In the genomic region with DNA sequence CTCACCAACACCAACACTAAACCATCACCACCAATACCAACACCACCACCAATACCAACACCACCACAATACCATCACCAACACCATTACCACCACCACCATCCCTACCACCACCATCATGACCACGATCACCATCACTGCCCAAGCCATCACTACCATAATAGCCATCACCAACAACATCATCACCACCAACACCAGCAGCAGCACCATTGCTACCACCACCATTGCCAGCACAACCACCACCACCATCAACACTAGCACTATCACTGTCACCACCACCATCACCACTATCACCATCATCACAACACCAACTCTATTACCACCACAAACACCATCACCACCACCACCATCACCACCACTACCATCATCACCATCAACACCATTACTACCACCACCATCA, we compare ENCODE assay signal across 20 cellular contexts. TPM values are rescaled to one million over a fixed set of nuclear protein-coding genes. Genes with fewer than 3 reads are reported as not detected.
DNase-seq lines count a peak whose midpoint lies in the region; ATAC-seq and TF ChIP-seq lines count a peak whose summit lies in the region.
"Had no signal": no experiment of that assay in that cellular context is flagged by ENCODE, and none has a peak within 500 bp of the region (broad histone marks: within the 10 kb centered on the region; RNA-seq: fewer than 3 reads in every experiment).

No MANE protein-coding gene starts in this region.

- H3K4me3 Mint-ChIP-seq in activated CD8-positive, alpha-beta memory T cell treated with anti-CD3 and anti-CD28 coated beads, Interleukin-2, amount 10 ng/mL, durations not matched to agents 7 days and 5 days = no peak overlapping the region
- H3K4me3 Mint-ChIP-seq in activated T-helper 1 cell treated with anti-CD3 and anti-CD28 coated beads, Interleukin-12 subunit alpha, Interleukin-12 subunit beta, Interleukin-2, Interleukin-4 antibody, amounts not matched to agents 30 ng/mL and 10 ng/mL and 1 ng/mL, durations not matched to agents 14 hours and 24 hours and 36 hours = no peak overlapping the region
- H3K4me3 Mint-ChIP-seq in endothelial cell (ENCODE audit: unreplicated experiment) = no peak overlapping the region
- no peak overlapping the region for H3K4me3 Mint-ChIP-seq in CD8-positive, alpha-beta memory T cell
- H3K4me3 Mint-ChIP-seq: CD8-positive, alpha-beta T cell had no signal

- ATAC-seq in activated CD8-positive, alpha-beta memory T cell treated with anti-CD3 and anti-CD28 coated beads, Interleukin-2, amount 10 ng/mL, durations not matched to agents 7 days and 5 days = no peak
- ATAC-seq: CD8-positive, alpha-beta T cell; PC-3 had no signal

- H3K4me1 ChIP-seq in spleen (peaks cover 5 to 46% (median 29%) of the 10 kb centered on the region in 6 donors), suprapubic skin (peaks cover 38% of the 10 kb centered on the region)
- peaks cover 10% of the 10 kb centered on the region for H3K4me1 ChIP-seq in CD8-positive, alpha-beta memory T cell (ENCODE audit: insufficient read depth, low read length)

- no peaks in the 10 kb centered on the region for H3K9me3 ChIP-seq in spleen
- H3K9me3 ChIP-seq in CD8-positive, alpha-beta memory T cell (ENCODE audit: low read length) = no peaks in the 10 kb centered on the region
- H3K9me3 ChIP-seq in suprapubic skin = no peaks in the 10 kb centered on the region
- H3K9me3 ChIP-seq: BE2C, HAP-1 had no signal

- TF ChIP-seq EP300 in suprapubic skin (IDR thresholded peaks at IDR 0.05) = no peak

- peaks cover 8% of the 10 kb centered on the region for H3K4me1 Mint-ChIP-seq in activated CD8-positive, alpha-beta memory T cell treated with anti-CD3 and anti-CD28 coated beads, Interleukin-2, amount 10 ng/mL, durations not matched to agents 7 days and 5 days
- peaks cover 4% of the 10 kb centered on the region for H3K4me1 Mint-ChIP-seq in activated T-helper 1 cell treated with anti-CD3 and anti-CD28 coated beads, Interleukin-12 subunit alpha, Interleukin-12 subunit beta, Interleukin-2, Interleukin-4 antibody, amounts not matched to agents 30 ng/mL and 10 ng/mL and 1 ng/mL, durations not matched to agents 14 hours and 24 hours and 36 hours (ENCODE audit: low read depth)
- peaks cover 31% of the 10 kb centered on the region for H3K4me1 Mint-ChIP-seq in endothelial cell (ENCODE audit: unreplicated experiment)
- peaks cover 12 to 14% (median 12%) of the 10 kb centered on the region in 3 donors for H3K4me1 Mint-ChIP-seq in CD8-positive, alpha-beta memory T cell

- H3K27ac Mint-ChIP-seq in activated CD8-positive, alpha-beta memory T cell treated with anti-CD3 and anti-CD28 coated beads, Interleukin-2, amount 10 ng/mL, durations not matched to agents 7 days and 5 days = peak overlapping the region; percentile 0
- peak overlapping the region; percentile 8 for H3K27ac Mint-ChIP-seq in activated T-helper 1 cell treated with anti-CD3 and anti-CD28 coated beads, Interleukin-12 subunit alpha, Interleukin-12 subunit beta, Interleukin-2, Interleukin-4 antibody, amounts not matched to agents 30 ng/mL and 10 ng/mL and 1 ng/mL, durations not matched to agents 14 hours and 24 hours and 36 hours
- H3K27ac Mint-ChIP-seq in endothelial cell (ENCODE audit: unreplicated experiment) = peak overlapping the region; percentile 10
- peak overlapping the region in 3 of 8 donors; percentile 5 to 69 (median 32) for H3K27ac Mint-ChIP-seq in CD8-positive, alpha-beta memory T cell
- H3K27ac Mint-ChIP-seq: CD8-positive, alpha-beta T cell had no signal

- H3K27ac ChIP-seq in spleen = peak overlapping the region in 1 of 8 donors; percentile 69
- H3K27ac ChIP-seq in CD8-positive, alpha-beta memory T cell (ENCODE audit: low read depth, low read length) = no peak overlapping the region
- no peak overlapping the region for H3K27ac ChIP-seq in suprapubic skin
- H3K27ac ChIP-seq: SJSA1 had no signal

- H3K27me3 ChIP-seq in spleen (replicated peaks in 1 of 7) = no peaks in the 10 kb centered on the region
- H3K27me3 ChIP-seq in CD8-positive, alpha-beta memory T cell (ENCODE audit: insufficient read depth, low read length, poor library complexity, severe bottlenecking) = no peaks in the 10 kb centered on the region
- no peaks in the 10 kb centered on the region for H3K27me3 ChIP-seq in suprapubic skin
- H3K27me3 ChIP-seq: BE2C, SJSA1 had no signal

- no peak overlapping the region for H3K4me3 ChIP-seq in spleen
- H3K4me3 ChIP-seq in CD8-positive, alpha-beta memory T cell (ENCODE audit: low read length) = no peak overlapping the region
- H3K4me3 ChIP-seq in suprapubic skin = no peak overlapping the region
- H3K4me3 ChIP-seq: HAP-1, SJSA1 had no signal

- H3K36me3 ChIP-seq in spleen (no peaks in the 10 kb centered on the region), suprapubic skin (no peaks in the 10 kb centered on the region)
- H3K36me3 ChIP-seq in CD8-positive, alpha-beta memory T cell (ENCODE audit: insufficient read depth, low read length) = no peaks in the 10 kb centered on the region
- H3K36me3 ChIP-seq: BE2C, HAP-1, SJSA1 had no signal

- H3K27me3 Mint-ChIP-seq in activated CD8-positive, alpha-beta memory T cell treated with anti-CD3 and anti-CD28 coated beads, Interleukin-2, amount 10 ng/mL, durations not matched to agents 7 days and 5 days = peaks cover 28% of the 10 kb centered on the region
- no peaks in the 10 kb centered on the region for H3K27me3 Mint-ChIP-seq in activated T-helper 1 cell treated with anti-CD3 and anti-CD28 coated beads, Interleukin-12 subunit alpha, Interleukin-12 subunit beta, Interleukin-2, Interleukin-4 antibody, amounts not matched to agents 30 ng/mL and 10 ng/mL and 1 ng/mL, durations not matched to agents 14 hours and 24 hours and 36 hours (ENCODE audit: insufficient read depth)
- peaks cover 21% of the 10 kb centered on the region for H3K27me3 Mint-ChIP-seq in endothelial cell (ENCODE audit: unreplicated experiment)
- H3K27me3 Mint-ChIP-seq in CD8-positive, alpha-beta memory T cell = no peaks in the 10 kb centered on the region

- 48 to 96% (median 90%) methylated on average over 1 of the region's 1 CpG for WGBS in spleen, 5 donors
- 95% methylated on average over 1 of the region's 1 CpG for WGBS in suprapubic skin

- TF ChIP-seq POLR2A in spleen (IDR thresholded peaks at IDR 0.05) (no peak), suprapubic skin (IDR thresholded peaks at IDR 0.05) (no peak)

- POLR2A ChIA-PET in CD8-positive, alpha-beta memory T cell (lab: Charles Lee) = no interaction called here

- H3K36me3 Mint-ChIP-seq in activated CD8-positive, alpha-beta memory T cell treated with anti-CD3 and anti-CD28 coated beads, Interleukin-2, amount 10 ng/mL, durations not matched to agents 7 days and 5 days = peaks cover 7% of the 10 kb centered on the region
- H3K36me3 Mint-ChIP-seq in activated T-helper 1 cell treated with anti-CD3 and anti-CD28 coated beads, Interleukin-12 subunit alpha, Interleukin-12 subunit beta, Interleukin-2, Interleukin-4 antibody, amounts not matched to agents 30 ng/mL and 10 ng/mL and 1 ng/mL, durations not matched to agents 14 hours and 24 hours and 36 hours (ENCODE audit: low read depth) = no peaks in the 10 kb centered on the region
- peaks cover 9% of the 10 kb centered on the region for H3K36me3 Mint-ChIP-seq in endothelial cell (ENCODE audit: low read depth, unreplicated experiment)
- H3K36me3 Mint-ChIP-seq in CD8-positive, alpha-beta memory T cell = peaks cover 0 to 4% (median 2%) of the 10 kb centered on the region in 3 donors

- CTCF ChIA-PET in activated CD8-positive, alpha-beta memory T cell treated with anti-CD3 and anti-CD28 coated beads, Interleukin-2, amount 10 ng/mL, durations not matched to agents 7 days and 5 days (lab: Charles Lee) = no interaction called here
- CTCF ChIA-PET in CD8-positive, alpha-beta memory T cell (lab: Charles Lee) = no interaction called here

- intact Hi-C loops in activated T-helper 1 cell treated with anti-CD3 and anti-CD28 coated beads, Interleukin-12 subunit alpha, Interleukin-12 subunit beta, Interleukin-2, Interleukin-4 antibody, amounts not matched to agents 30 ng/mL and 10 ng/mL and 1 ng/mL, durations not matched to agents 14 hours and 24 hours and 36 hours (cut with micrococcal nuclease) = loop anchor here (5.0 to 10.0 kb wide), 2 partner anchors 163 to 1956 kb away; a partner anchor contains a TSS
- intact Hi-C loops in spleen (cut with DNase I; ENCODE audit: low total_unique reads) = loop anchor here (10.0 kb wide), 1 partner anchor 236 kb away; no protein-coding TSS in a partner anchor

- TF ChIP-seq CTCF in endothelial cell (IDR thresholded peaks at IDR 0.05; ENCODE audit: unreplicated experiment) (no peak), spleen (IDR thresholded peaks at IDR 0.05 in 8 of 11, conservative IDR thresholded peaks at IDR 0.05 in 3 of 11) (no peak), suprapubic skin (IDR thresholded peaks at IDR 0.05) (no peak)

- peaks cover 8% of the 10 kb centered on the region for H3K9me3 Mint-ChIP-seq in activated CD8-positive, alpha-beta memory T cell treated with anti-CD3 and anti-CD28 coated beads, Interleukin-2, amount 10 ng/mL, durations not matched to agents 7 days and 5 days (ENCODE audit: low read depth)
- peaks cover 10% of the 10 kb centered on the region for H3K9me3 Mint-ChIP-seq in activated T-helper 1 cell treated with anti-CD3 and anti-CD28 coated beads, Interleukin-12 subunit alpha, Interleukin-12 subunit beta, Interleukin-2, Interleukin-4 antibody, amounts not matched to agents 30 ng/mL and 10 ng/mL and 1 ng/mL, durations not matched to agents 14 hours and 24 hours and 36 hours
- no peaks in the 10 kb centered on the region for H3K9me3 Mint-ChIP-seq in endothelial cell (ENCODE audit: unreplicated experiment)
- H3K9me3 Mint-ChIP-seq in CD8-positive, alpha-beta memory T cell = peaks cover 0 to 4% (median 0%) of the 10 kb centered on the region in 5 donors

- no peak for DNase-seq in activated CD8-positive, alpha-beta memory T cell treated with anti-CD3 and anti-CD28 coated beads, Interleukin-2, amount 10 ng/mL, durations not matched to agents 7 days and 5 days
- DNase-seq in activated CD8-positive, alpha-beta memory T cell treated with anti-CD3 and anti-CD28 coated beads, Interleukin-2, amount 50 U/mL, for 4 hours = no peak
- no peak for DNase-seq in activated T-helper 1 cell treated with anti-CD3 and anti-CD28 coated beads, Interleukin-12 subunit alpha, Interleukin-12 subunit beta, Interleukin-2, Interleukin-4 antibody, amounts not matched to agents 30 ng/mL and 10 ng/mL and 1 ng/mL, durations not matched to agents 14 hours and 24 hours and 36 hours (ENCODE audit: low spot score)
- DNase-seq in endothelial cell (ENCODE audit: low spot score) (no peak), spleen (peak; percentile 35), ureter (ENCODE audit: low spot score) (no peak), suprapubic skin (ENCODE audit: low spot score in 2 of 2) (no peak)
- DNase-seq in CD8-positive, alpha-beta memory T cell = no peak
- DNase-seq: 8988T; BE2C; CD8-positive, alpha-beta T cell; DMS79; KG1; NCI-H1436; NCI-H2029 treated with DMSO at 0.1 percent for 48 hours; NCI-H2171 treated with DMSO at 0.1 percent for 48 hours; NCI-H748 treated with DMSO at 0.1 percent for 48 hours; PC-3 had no signal

RNA-seq across cellular contexts. Expression of a gene that starts 53.0 kb away (rescaled TPM):
- 10 to 100 TPM; 10.3 to 14.1 TPM for total RNA-seq in activated CD8-positive, alpha-beta memory T cell treated with anti-CD3 and anti-CD28 coated beads, Interleukin-2, amount 10 ng/mL, durations not matched to agents 7 days and 5 days
- 10.1 and 12.7 TPM in 2 replicates for total RNA-seq in activated T-helper 1 cell treated with anti-CD3 and anti-CD28 coated beads, Interleukin-12 subunit alpha, Interleukin-12 subunit beta, Interleukin-2, Interleukin-4 antibody, amounts not matched to agents 30 ng/mL and 10 ng/mL and 1 ng/mL, durations not matched to agents 14 hours and 24 hours and 36 hours
- total RNA-seq in endothelial cell (ENCODE audit: unreplicated experiment) (10.8 TPM), spleen (10 to 100 TPM in 3 of 7 donors, 1 to 10 TPM in 4; 5.6 to 16.0 (median 9.2) TPM), ureter (12.9 TPM), suprapubic skin (1 to 10 TPM; 3.9 to 5.7 (median 4.6) TPM)
- 1 to 10 TPM; 3.7 to 6.7 (median 5.8) TPM for polyA plus RNA-seq in spleen
- 10 to 100 TPM; 11.0 to 11.9 TPM for total RNA-seq in CD8-positive, alpha-beta memory T cell
- 12.1 TPM for polyA plus RNA-seq in CD8-positive, alpha-beta memory T cell
